ENCODE assay signal across 6 cellular contexts in genomic region chr11:47259178-47259977, GRCh38. TPM values are rescaled to one million over a fixed set of nuclear protein-coding genes. Genes with fewer than 3 reads are reported as not detected.
DNase-seq lines count a peak whose midpoint lies in the region; ATAC-seq and TF ChIP-seq lines count a peak whose summit lies in the region.

No MANE protein-coding gene starts in this region.

- H3K4me1 ChIP-seq in endodermal cell (ENCODE audit: control insufficient read depth, insufficient read depth, low read length), result no peaks in the 10 kb centered on the region
- peaks cover 20% of the 10 kb centered on the region for H3K4me1 ChIP-seq in smooth muscle cell (ENCODE audit: low read depth)

- H3K36me3 Mint-ChIP-seq in endodermal cell (ENCODE audit: low read depth), result no peaks in the 10 kb centered on the region

- peak overlapping the region; percentile 81 for H3K4me2 ChIP-seq in smooth muscle cell

- H3K27me3 Mint-ChIP-seq in endodermal cell (ENCODE audit: insufficient read depth), result no peaks in the 10 kb centered on the region

- H3K9me3 ChIP-seq in endodermal cell (ENCODE audit: control insufficient read depth, low read length), result no peaks in the 10 kb centered on the region
- no peaks in the 10 kb centered on the region for H3K9me3 ChIP-seq in smooth muscle cell (replicated peaks; ENCODE audit: low read depth)

- peak overlapping the region; percentile 49 for H3K27ac ChIP-seq in RWPE1
- no peak overlapping the region for H3K27ac ChIP-seq in endodermal cell (ENCODE audit: low read depth, low read length)
- peak overlapping the region; percentile 42 for H3K27ac ChIP-seq in smooth muscle cell (ENCODE audit: low read depth)

- POLR2A ChIA-PET in RWPE1 (lab: Yijun Ruan, JAX; ENCODE audit: low non-redundant PET), result interaction anchor here (0.6 kb wide), 1 partner anchor 30 kb away, joined by 4 read pairs; no protein-coding TSS in a partner anchor

- H3K27me3 ChIP-seq in endodermal cell (ENCODE audit: control insufficient read depth, insufficient read depth, low read length, poor library complexity, severe bottlenecking) (no peaks in the 10 kb centered on the region), smooth muscle cell (ENCODE audit: low read depth) (no peaks in the 10 kb centered on the region)

- H3K79me2 ChIP-seq in smooth muscle cell (ENCODE audit: low read depth), result no peaks in the 10 kb centered on the region

- ATAC-seq in GM21447 (IDR thresholded peaks at IDR 0.05; ENCODE audit: unreplicated experiment) (peak; percentile 65), HG02678 (IDR thresholded peaks at IDR 0.05; ENCODE audit: unreplicated experiment) (no peak), GM18517 (IDR thresholded peaks at IDR 0.05; ENCODE audit: unreplicated experiment) (no peak)

- no peaks in the 10 kb centered on the region for H3K36me3 ChIP-seq in endodermal cell (ENCODE audit: control insufficient read depth, insufficient read depth, low read length)
- H3K36me3 ChIP-seq in smooth muscle cell (ENCODE audit: low read depth), result no peaks in the 10 kb centered on the region

- 59 to 60% methylated on average over 10 of the region's 10 CpGs for WGBS in endodermal cell (ENCODE audit: insufficient coverage in 1 of 2, insufficient read length in 1 of 2), 2 experiments
- WGBS in smooth muscle cell (ENCODE audit: low lambda C conversion rate), result 44% methylated on average over 10 of the region's 10 CpGs

- TF ChIP-seq CTCF in RWPE1 (conservative IDR thresholded peaks at IDR 0.05; ENCODE audit: low read depth), result peak; percentile 27; the same call in 1 of the 2 replicates
- peak; percentile 83 for TF ChIP-seq CTCF in endodermal cell (conservative IDR thresholded peaks at IDR 0.05)
- TF ChIP-seq CTCF in smooth muscle cell (IDR thresholded peaks at IDR 0.05; ENCODE audit: borderline replicate concordance, insufficient read depth, poor library complexity, severe bottlenecking), result peak; percentile 48

- no peaks in the 10 kb centered on the region for H3K9me3 Mint-ChIP-seq in endodermal cell

- H3K4me1 Mint-ChIP-seq in endodermal cell, result peaks cover 19% of the 10 kb centered on the region

- no peak overlapping the region for H3K4me3 ChIP-seq in endodermal cell (ENCODE audit: low read length)
- no peak overlapping the region for H3K4me3 ChIP-seq in smooth muscle cell

- H3K27ac Mint-ChIP-seq in endodermal cell, result peak overlapping the region; percentile 88

- H3K9ac ChIP-seq in endodermal cell (ENCODE audit: extremely low read depth, low read length, poor library complexity, severe bottlenecking) (no peak overlapping the region), smooth muscle cell (ENCODE audit: low read depth) (no peak overlapping the region)

- H3F3A ChIP-seq in smooth muscle cell (ENCODE audit: low read depth), result peaks cover 18% of the 10 kb centered on the region

- H4K20me1 ChIP-seq in smooth muscle cell (ENCODE audit: low read depth), result no peaks in the 10 kb centered on the region

- no peak overlapping the region for H3K4me3 Mint-ChIP-seq in endodermal cell

- DNase-seq in RWPE1 (ENCODE audit: low spot score), result no peak
- peak; percentile 93 for DNase-seq in endodermal cell
- no peak for DNase-seq in smooth muscle cell (lab: John Stamatoyannopoulos, UW; ENCODE audit: unreplicated experiment)

- CTCF ChIA-PET in RWPE1 (lab: Yijun Ruan, JAX), result interaction anchor here (0.6 to 1.5 kb wide), 12 partner anchors 11 to 900 kb away, joined by 3 to 10 read pairs (median 4); partner anchors contain the start of gene ACP2

- H2AFZ ChIP-seq in smooth muscle cell (ENCODE audit: low read depth), result no peak overlapping the region

RNA-seq across cellular contexts. Expression of gene NR1H3, which starts 1.6 kb away (rescaled TPM):
- total RNA-seq in endodermal cell (10 to 100 TPM; 29.4 to 34.6 TPM), smooth muscle cell (8.1 and 8.4 TPM in 2 replicates)
- polyA plus RNA-seq in endodermal cell (2013, experiment 1 of 2), result 19.1 TPM
- polyA plus RNA-seq in endodermal cell (2013, experiment 2 of 2), result 17.6 TPM
- 13.7 and 19.2 TPM in 2 replicates for polyA plus RNA-seq in smooth muscle cell

RNA-seq across cellular contexts. Expression of gene MADD, which starts 10.6 kb away (rescaled TPM):
- total RNA-seq in endodermal cell (10 to 100 TPM; 30.2 to 36.0 TPM), smooth muscle cell (24.2 and 27.7 TPM in 2 replicates)
- 35.6 TPM for polyA plus RNA-seq in endodermal cell (2013, experiment 1 of 2)
- 30.8 TPM for polyA plus RNA-seq in endodermal cell (2013, experiment 2 of 2)
- polyA plus RNA-seq in smooth muscle cell, result 13.1 and 15.0 TPM in 2 replicates

RNA-seq across cellular contexts. Expression of gene ACP2, which starts 10.8 kb away (rescaled TPM):
- total RNA-seq in endodermal cell (10 to 100 TPM; 42.9 to 45.9 TPM), smooth muscle cell (31.4 and 62.4 TPM in 2 replicates)
- 34.7 TPM for polyA plus RNA-seq in endodermal cell (2013, experiment 1 of 2)
- polyA plus RNA-seq in endodermal cell (2013, experiment 2 of 2), result 28.7 TPM
- 25.0 and 26.3 TPM in 2 replicates for polyA plus RNA-seq in smooth muscle cell

RNA-seq across cellular contexts. Expression of gene DDB2, which starts 44.6 kb away (rescaled TPM):
- total RNA-seq in endodermal cell (10 to 100 TPM; 20.9 to 31.2 TPM), smooth muscle cell (60.1 and 64.4 TPM in 2 replicates)
- 72.6 TPM for polyA plus RNA-seq in endodermal cell (2013, experiment 1 of 2)
- polyA plus RNA-seq in endodermal cell (2013, experiment 2 of 2), result 69.3 TPM
- polyA plus RNA-seq in smooth muscle cell, result 96.0 and 104 TPM in 2 replicates

Comparison
In these comparisons a context has a peak if more than half of its experiments do, and no peak if none do; other contexts are left out.
1. CTCF ChIP-seq: peak in every context shown above with its lines; median percentile 83 in endodermal cell; 48 in smooth muscle cell; 27 in RWPE1.